Comparison of ENCODE assay signal across 1 cellular context in genomic region chr22:49192857-49193250, GRCh38.
TF ChIP-seq lines count a peak whose summit lies in the region.

No MANE protein-coding gene starts in this region.

TF ChIP-seq in liver, 16 proteins besides CTCF, POLR2A, EP300 and RAD21 (continued from another document):
- TF ChIP-seq ZBTB33 (IDR thresholded peaks at IDR 0.05) (no peak), YY1 (IDR thresholded peaks at IDR 0.05) (no peak), SP1 (IDR thresholded peaks at IDR 0.05) (no peak), HNF4G (IDR thresholded peaks at IDR 0.05) (no peak), TAF1 (conservative IDR thresholded peaks at IDR 0.05) (no peak), REST (IDR thresholded peaks at IDR 0.05) (no peak), RXRA (IDR thresholded peaks at IDR 0.05) (no peak), MAX (IDR thresholded peaks at IDR 0.05) (no peak)
TF ChIP-seq in liver: peak in this region for 0.
